In the genomic region with DNA sequence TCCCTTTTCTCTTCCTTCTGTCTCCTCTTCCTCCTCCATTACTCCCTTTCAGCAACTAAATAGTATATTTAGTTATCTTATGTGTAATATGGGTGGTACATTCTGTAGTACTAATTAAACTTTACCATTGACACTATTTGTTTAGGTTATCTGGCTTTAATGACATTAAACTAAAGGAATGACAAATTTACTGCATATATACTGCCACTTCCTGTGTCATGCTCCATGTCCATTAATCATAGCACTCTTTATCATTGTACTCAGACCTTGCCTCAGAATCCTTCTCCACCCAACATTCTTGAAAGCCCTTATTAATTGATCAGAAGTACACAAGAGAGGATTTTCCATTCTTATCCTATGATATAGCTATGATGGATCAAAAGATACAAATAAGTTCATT, we compare ENCODE assay signal across 1 cellular context.
TF ChIP-seq lines count a peak whose summit lies in the region.

No MANE protein-coding gene starts in this region.

TF ChIP-seq in HCT116, 20 proteins besides CTCF, POLR2A, EP300 and RAD21 (continued from another document):
- TF ChIP-seq REST (IDR thresholded peaks at IDR 0.05; ENCODE audit: low read depth), result no peak
- TF ChIP-seq, protein P1, sequence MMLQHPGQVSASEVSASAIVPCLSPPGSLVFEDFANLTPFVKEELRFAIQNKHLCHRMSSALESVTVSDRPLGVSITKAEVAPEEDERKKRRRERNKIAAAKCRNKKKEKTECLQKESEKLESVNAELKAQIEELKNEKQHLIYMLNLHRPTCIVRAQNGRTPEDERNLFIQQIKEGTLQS (IDR thresholded peaks at IDR 0.05), result no peak
- TF ChIP-seq EGR1 (IDR thresholded peaks at IDR 0.05; ENCODE audit: low read depth), result no peak
- TF ChIP-seq TCF7L2 (IDR thresholded peaks at IDR 0.05; ENCODE audit: borderline replicate concordance, extremely low read depth, insufficient read depth, insufficient read length), result no peak
- TF ChIP-seq MAX (IDR thresholded peaks at IDR 0.05), result no peak
- TF ChIP-seq ZFX (IDR thresholded peaks at IDR 0.05), result no peak
- TF ChIP-seq FOSL1 (IDR thresholded peaks at IDR 0.05; ENCODE audit: low read depth), result no peak
